15 cellular contexts compared by ENCODE assay signal in the genomic region with DNA sequence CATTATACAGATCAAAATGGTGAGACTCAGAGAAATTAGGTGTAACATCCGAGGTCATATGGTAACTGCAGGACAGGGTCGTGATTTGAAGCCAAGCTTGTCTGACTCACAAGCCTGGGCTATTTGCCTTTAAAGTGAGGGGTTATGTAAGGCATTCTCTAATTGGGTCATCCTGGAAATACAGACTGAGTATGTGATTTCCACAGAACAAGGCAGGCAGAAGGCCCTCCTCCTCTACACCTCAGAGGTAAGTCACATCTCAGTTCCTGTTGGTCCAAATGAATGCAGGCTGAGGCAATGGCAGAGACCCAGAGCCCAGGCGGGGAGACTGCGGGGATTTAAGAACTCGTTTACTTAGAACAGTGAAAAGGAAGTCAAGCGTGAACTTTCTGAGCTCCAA.
A peak's percentile ranks its signal among the peaks of the same experiment; 100 is the strongest.
DNase-seq lines count a peak whose midpoint lies in the region; ATAC-seq, FAIRE-seq and TF ChIP-seq lines count a peak whose summit lies in the region.
"Had no signal": no experiment of that assay in that cellular context is flagged by ENCODE, and none has a peak within 500 bp of the region (broad histone marks: within the 10 kb centered on the region; RNA-seq: fewer than 3 reads in every experiment).

No MANE protein-coding gene starts in this region.

- no peak for FAIRE-seq in HepG2 (lab: Jason Lieb, UNC)

- no peaks in the 10 kb centered on the region for H3K9me3 ChIP-seq in liver (ENCODE audit: control insufficient read depth in 4 of 4, low read length in 3 of 4)
- H3K9me3 ChIP-seq in HepG2 (ENCODE audit: low read length): no peaks in the 10 kb centered on the region
- H3K9me3 ChIP-seq in lower lobe of right lung: no peaks in the 10 kb centered on the region
- no peaks in the 10 kb centered on the region for H3K9me3 ChIP-seq in aorta (ENCODE audit: control insufficient read depth, low read length)
- H3K9me3 ChIP-seq: colonic mucosa, vagina had no signal

- no peak overlapping the region for H3K27ac ChIP-seq in liver (ENCODE audit: low read depth in 1 of 2, low read length in 2 of 2)
- no peak overlapping the region for H3K27ac ChIP-seq in HepG2 (ENCODE audit: extremely low read length, insufficient read depth, low read length)
- no peak overlapping the region for H3K27ac ChIP-seq in lower lobe of right lung
- no peak overlapping the region for H3K27ac ChIP-seq in aorta (ENCODE audit: low read depth in 1 of 2, low read length in 2 of 2)
- H3K27ac ChIP-seq: colonic mucosa, vagina had no signal

- POLR2A ChIA-PET in HepG2 (lab: Yijun Ruan, JAX): no interaction called here

- TF ChIP-seq EP300 in HepG2 (IDR thresholded peaks at IDR 0.05; ENCODE audit: low read depth in 2 of 2, low read length in 2 of 2) (no peak), HepG2 (CRISPR knock-in tag; IDR thresholded peaks at IDR 0.05; ENCODE audit: borderline replicate concordance) (no peak)

- BruUV-seq in HepG2 (replicated peaks; lab: Mats Ljungman, UMichigan): no TSS peak

- H3K9ac ChIP-seq in liver (ENCODE audit: low read depth in 1 of 2, low read length in 2 of 2) (no peak overlapping the region), HepG2 (ENCODE audit: insufficient read depth, low read depth, low read length) (no peak overlapping the region)

- H3K27me3 ChIP-seq in liver (ENCODE audit: control insufficient read depth in 4 of 4, insufficient read depth in 4 of 4, low read length in 3 of 4) (no peaks in the 10 kb centered on the region), HepG2 (ENCODE audit: control insufficient read depth in 1 of 2, insufficient read depth in 2 of 2, low read length in 2 of 2) (no peaks in the 10 kb centered on the region), lower lobe of right lung (ENCODE audit: low read depth) (no peaks in the 10 kb centered on the region), aorta (ENCODE audit: control insufficient read depth in 1 of 2, insufficient read depth in 2 of 2, low read length in 1 of 2) (no peaks in the 10 kb centered on the region)
- H3K27me3 ChIP-seq: colonic mucosa, vagina had no signal

- in situ Hi-C loops in HepG2 (cut with HindIII; ENCODE audit: extremely low pct_ligation_motif_present, low pct_unique_long_range_greater_than_20kb): loop anchor here (25.0 kb wide), 1 partner anchor 408 kb away; no protein-coding TSS in a partner anchor

- H3K4me1 ChIP-seq in liver (ENCODE audit: control insufficient read depth in 4 of 4, insufficient read depth in 4 of 4, low read length in 3 of 4) (peaks cover 0 to 7% (median 0%) of the 10 kb centered on the region in 4 donors), HepG2 (ENCODE audit: insufficient read depth, low read length) (no peaks in the 10 kb centered on the region), lower lobe of right lung (no peaks in the 10 kb centered on the region), aorta (ENCODE audit: control insufficient read depth in 1 of 2, insufficient read depth in 2 of 2, low read length in 2 of 2) (no peaks in the 10 kb centered on the region)
- H3K4me1 ChIP-seq: colonic mucosa, vagina had no signal

- no peak for TF ChIP-seq POLR2A in HepG2 (IDR thresholded peaks at IDR 0.05; ENCODE audit: insufficient read depth in 1 of 2, low read depth in 2 of 2, low read length in 2 of 2)

- H3K4me3 ChIP-seq in liver (ENCODE audit: low read depth in 1 of 3, low read length in 3 of 3) (no peak overlapping the region), HepG2 (replicated peaks in 1 of 3; ENCODE audit: insufficient read depth in 1 of 3, low read depth in 2 of 3, low read length in 3 of 3) (no peak overlapping the region), choroid plexus epithelial cell (ENCODE audit: low read depth, low read length) (no peak overlapping the region), lower lobe of right lung (no peak overlapping the region), aorta (ENCODE audit: low read length in 2 of 2) (no peak overlapping the region)
- H3K4me3 ChIP-seq: colonic mucosa, vagina had no signal

- ATAC-seq in HepG2 (no peak), lower lobe of right lung (peak; percentile 56 to 61), aorta (ENCODE audit: low FRiP score) (peak; percentile 83)

- H2AFZ ChIP-seq in HepG2 (ENCODE audit: low read length): no peak overlapping the region

- WGBS in liver: 76% methylated on average over 6 of the region's 6 CpGs
- WGBS in HepG2 (ENCODE audit: low lambda C conversion rate): 44% methylated on average over 6 of the region's 6 CpGs
- WGBS in aorta, 2 donors: 42 to 49% methylated on average over 6 of the region's 6 CpGs

- TF ChIP-seq RAD21 in liver (IDR thresholded peaks at IDR 0.05) (peak in 1 of 2 donors; percentile 7), HepG2 (CRISPR knock-in tag; IDR thresholded peaks at IDR 0.05) (no peak)

- intact Hi-C loops in HepG2 (cut with micrococcal nuclease; ENCODE audit: unreplicated experiment) (no loop called here), lower lobe of right lung (cut with DNase I) (no loop called here), aorta (cut with DNase I) (no loop called here)

- H4K20me1 ChIP-seq in HepG2 (ENCODE audit: insufficient read depth, low read length): no peaks in the 10 kb centered on the region

- H3K36me3 ChIP-seq in liver (ENCODE audit: control insufficient read depth in 4 of 4, insufficient read depth in 3 of 4, low read depth in 1 of 4, low read length in 3 of 4): no peaks in the 10 kb centered on the region
- no peaks in the 10 kb centered on the region for H3K36me3 ChIP-seq in HepG2 (replicated peaks in 1 of 2; ENCODE audit: control insufficient read depth in 1 of 2, insufficient read depth in 2 of 2, low read length in 2 of 2)
- no peaks in the 10 kb centered on the region for H3K36me3 ChIP-seq in lower lobe of right lung
- no peaks in the 10 kb centered on the region for H3K36me3 ChIP-seq in aorta (ENCODE audit: control insufficient read depth in 1 of 2, insufficient read depth in 2 of 2, low read length in 1 of 2)
- H3K36me3 ChIP-seq: colonic mucosa, vagina had no signal

- H3K79me2 ChIP-seq in HepG2 (ENCODE audit: insufficient read depth, low read length): no peaks in the 10 kb centered on the region

- no peak for TF ChIP-seq CTCF in liver (IDR thresholded peaks at IDR 0.05; ENCODE audit: low read depth, low read length, missing input control)
- no peak for TF ChIP-seq CTCF in HepG2 (CRISPR knock-in tag; IDR thresholded peaks at IDR 0.05)
- no peak for TF ChIP-seq CTCF in choroid plexus epithelial cell (conservative IDR thresholded peaks at IDR 0.05; ENCODE audit: low read depth, low read length)
- TF ChIP-seq CTCF in lower lobe of right lung (IDR thresholded peaks at IDR 0.05): no peak

- no peak for DNase-seq in HepG2 (ENCODE audit: low spot score)
- peak; percentile 87 for DNase-seq in choroid plexus epithelial cell (ENCODE audit: low read depth)
- no peak for DNase-seq in lower lobe of right lung
- DNase-seq in aorta: no peak
- no peak for DNase-seq in D341Med (ENCODE audit: low spot score)
- DNase-seq in SHP77 (lab: John Stamatoyannopoulos, UW): no peak
- DNase-seq in NCI-H510A (lab: John Stamatoyannopoulos, UW): no peak
- DNase-seq: activated CD4-positive, alpha-beta T cell treated with anti-CD3 and anti-CD28 coated beads, Interleukin-2, amount 50 U/mL, for 48 hours; colonic mucosa; DMS 273 treated with DMSO at 0.1 percent for 48 hours; foreskin melanocyte; NCI-H2171; OCI-M1 had no signal

- no peak overlapping the region for H3K4me2 ChIP-seq in HepG2 (ENCODE audit: low read depth, low read length)

- CTCF ChIA-PET in HepG2 (lab: Yijun Ruan, JAX; ENCODE audit: low intra/inter-chr PET ratio, low total read pairs): no interaction called here

TF ChIP-seq in liver, 16 proteins besides CTCF, POLR2A, EP300 and RAD21 (continues in another document):
- peak; percentile 40 to 41 for TF ChIP-seq JUND (IDR thresholded peaks at IDR 0.05)

TF ChIP-seq in HepG2, 621 proteins besides CTCF, POLR2A, EP300 and RAD21 (continues in another document):
- TF ChIP-seq ZNF619 (CRISPR knock-in tag; IDR thresholded peaks at IDR 0.05): no peak
- TF ChIP-seq ZNF549 (CRISPR knock-in tag; IDR thresholded peaks at IDR 0.05): no peak
- TF ChIP-seq, protein P1, sequence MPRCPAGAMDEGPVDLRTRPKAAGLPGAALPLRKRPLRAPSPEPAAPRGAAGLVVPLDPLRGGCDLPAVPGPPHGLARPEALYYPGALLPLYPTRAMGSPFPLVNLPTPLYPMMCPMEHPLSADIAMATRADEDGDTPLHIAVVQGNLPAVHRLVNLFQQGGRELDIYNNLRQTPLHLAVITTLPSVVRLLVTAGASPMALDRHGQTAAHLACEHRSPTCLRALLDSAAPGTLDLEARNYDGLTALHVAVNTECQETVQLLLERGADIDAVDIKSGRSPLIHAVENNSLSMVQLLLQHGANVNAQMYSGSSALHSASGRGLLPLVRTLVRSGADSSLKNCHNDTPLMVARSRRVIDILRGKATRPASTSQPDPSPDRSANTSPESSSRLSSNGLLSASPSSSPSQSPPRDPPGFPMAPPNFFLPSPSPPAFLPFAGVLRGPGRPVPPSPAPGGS (CRISPR knock-in tag; IDR thresholded peaks at IDR 0.05): no peak
- TF ChIP-seq ZNF547 (CRISPR knock-in tag; IDR thresholded peaks at IDR 0.05): no peak
- TF ChIP-seq BRCA1 (CRISPR knock-in tag; IDR thresholded peaks at IDR 0.05): no peak
- TF ChIP-seq ETV5 (CRISPR knock-in tag; IDR thresholded peaks at IDR 0.05; ENCODE audit: borderline replicate concordance): no peak
- TF ChIP-seq TP53 (CRISPR knock-in tag; conservative IDR thresholded peaks at IDR 0.05): no peak
- no peak for TF ChIP-seq ZMYM2 (CRISPR knock-in tag; IDR thresholded peaks at IDR 0.05)
- TF ChIP-seq ATF7 (IDR thresholded peaks at IDR 0.05): no peak
- TF ChIP-seq ATF7 (CRISPR knock-in tag; IDR thresholded peaks at IDR 0.05): no peak
- TF ChIP-seq MED8 (CRISPR knock-in tag; IDR thresholded peaks at IDR 0.05; ENCODE audit: insufficient replicate concordance): no peak
- TF ChIP-seq RXRB (CRISPR knock-in tag; IDR thresholded peaks at IDR 0.05; ENCODE audit: borderline replicate concordance): no peak
- TF ChIP-seq, protein P2, sequence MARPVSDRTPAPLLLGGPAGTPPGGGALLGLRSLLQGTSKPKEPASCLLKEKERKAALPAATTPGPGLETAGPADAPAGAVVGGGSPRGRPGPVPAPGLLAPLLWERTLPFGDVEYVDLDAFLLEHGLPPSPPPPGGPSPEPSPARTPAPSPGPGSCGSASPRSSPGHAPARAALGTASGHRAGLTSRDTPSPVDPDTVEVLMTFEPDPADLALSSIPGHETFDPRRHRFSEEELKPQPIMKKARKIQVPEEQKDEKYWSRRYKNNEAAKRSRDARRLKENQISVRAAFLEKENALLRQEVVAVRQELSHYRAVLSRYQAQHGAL (CRISPR knock-in tag; IDR thresholded peaks at IDR 0.05; ENCODE audit: not compliant biosample characterization): no peak
